ENCODE assay signal across 13 cellular contexts in genomic region chr7:13414661-13415105, GRCh38.
DNase-seq lines count a peak whose midpoint lies in the region; ATAC-seq, FAIRE-seq and TF ChIP-seq lines count a peak whose summit lies in the region.
"Had no signal": no experiment of that assay in that cellular context is flagged by ENCODE, and none has a peak within 500 bp of the region (broad histone marks: within the 10 kb centered on the region; RNA-seq: fewer than 3 reads in every experiment).

No MANE protein-coding gene starts in this region.

- ATAC-seq in A549 (no peak), right cardiac atrium (peak; percentile 28 to 80)

- FAIRE-seq in A549 (lab: Jason Lieb, UNC): no peak
- no peak for FAIRE-seq in astrocyte (lab: Jason Lieb, UNC)
- FAIRE-seq in kidney (lab: Jason Lieb, UNC): no peak
- FAIRE-seq: colon had no signal

- H4K20me1 ChIP-seq in astrocyte (ENCODE audit: insufficient read depth, low read length): no peaks in the 10 kb centered on the region

- H3K4me2 ChIP-seq in A549 (no peak overlapping the region), astrocyte (ENCODE audit: low read length) (peak overlapping the region; percentile 27)

- H3K27me3 ChIP-seq in astrocyte (ENCODE audit: insufficient read depth, low read length) (no peaks in the 10 kb centered on the region), right cardiac atrium (ENCODE audit: control insufficient read depth, insufficient read depth) (no peaks in the 10 kb centered on the region)

- no peaks in the 10 kb centered on the region for H3K36me3 ChIP-seq in astrocyte (ENCODE audit: insufficient read depth, low read length)
- no peaks in the 10 kb centered on the region for H3K36me3 ChIP-seq in kidney (ENCODE audit: control insufficient read depth in 1 of 2, insufficient read depth in 2 of 2, low read length in 2 of 2)

- H3K36me3 Mint-ChIP-seq in astrocyte (ENCODE audit: low read depth, unreplicated experiment) (no peaks in the 10 kb centered on the region), HFFc6 (ENCODE audit: low read depth) (no peaks in the 10 kb centered on the region), CD14-positive monocyte (no peaks in the 10 kb centered on the region)

- H3K9ac ChIP-seq in astrocyte (ENCODE audit: low read length): no peak overlapping the region
- no peak overlapping the region for H3K9ac ChIP-seq in kidney (ENCODE audit: low read length in 2 of 2)

- intact Hi-C loops in right cardiac atrium (cut with DNase I) (no loop called here), kidney (cut with DNase I) (no loop called here), CD14-positive monocyte (cut with micrococcal nuclease) (no loop called here)

- H3K9me3 ChIP-seq in A549 (no peaks in the 10 kb centered on the region), astrocyte (ENCODE audit: insufficient read depth, low read depth, low read length) (no peaks in the 10 kb centered on the region), right cardiac atrium (ENCODE audit: control insufficient read depth, low read length) (no peaks in the 10 kb centered on the region), kidney (ENCODE audit: control insufficient read depth in 1 of 2, low read length in 2 of 2) (no peaks in the 10 kb centered on the region)

- WGBS in A549 (ENCODE audit: missing lambda C conversion rate): 3% methylated on average over 5 of the region's 5 CpGs
- WGBS in right cardiac atrium: 54% methylated on average over 5 of the region's 5 CpGs

- CTCF ChIA-PET in A549 (lab: Yijun Ruan, JAX): no interaction called here

- H3K9me3 Mint-ChIP-seq in astrocyte (ENCODE audit: unreplicated experiment) (peaks cover 3% of the 10 kb centered on the region), HFFc6 (peaks cover 19% of the 10 kb centered on the region), CD14-positive monocyte (peaks cover 0 to 7% (median 2%) of the 10 kb centered on the region in 7 donors)

- DNase-seq in A549 (ENCODE audit: low read depth in 1 of 2, low spot score in 1 of 2) (no peak), LHCN-M2 (ENCODE audit: low read depth) (peak; percentile 45), astrocyte (ENCODE audit: low read depth) (peak; percentile 54), right cardiac atrium (no peak), HFFc6 (no peak), kidney (no peak), activated gamma-delta T cell treated with Interleukin-2 at 50 U/mL for 16 hours (no peak), CD14-positive monocyte (ENCODE audit: low spot score) (no peak)
- DNase-seq: activated CD4-positive, alpha-beta T cell treated with anti-CD3 and anti-CD28 coated beads for 1 hour; EL had no signal

- TF ChIP-seq POLR2A in A549 (IDR thresholded peaks at IDR 0.05; ENCODE audit: low read length): no peak

- no peak for TF ChIP-seq RAD21 in A549 (conservative IDR thresholded peaks at IDR 0.05 in 1 of 2, IDR thresholded peaks at IDR 0.05 in 1 of 2)

- no peaks in the 10 kb centered on the region for H3K79me2 ChIP-seq in astrocyte (ENCODE audit: insufficient read depth, low read length)

- H3K4me3 ChIP-seq in A549: no peak overlapping the region
- no peak overlapping the region for H3K4me3 ChIP-seq in astrocyte (ENCODE audit: insufficient read depth, low read depth, low read length)
- H3K4me3 ChIP-seq in right cardiac atrium (ENCODE audit: low read length): peak overlapping the region; percentile 44
- no peak overlapping the region for H3K4me3 ChIP-seq in kidney (ENCODE audit: low read length in 2 of 2)
- H3K4me3 ChIP-seq: SK-N-MC had no signal

- no peak for TF ChIP-seq EP300 in A549 (IDR thresholded peaks at IDR 0.05)

- no peak overlapping the region for H3K27ac Mint-ChIP-seq in astrocyte (ENCODE audit: unreplicated experiment)
- no peak overlapping the region for H3K27ac Mint-ChIP-seq in HFFc6
- H3K27ac Mint-ChIP-seq in CD14-positive monocyte: no peak overlapping the region
- H3K27ac Mint-ChIP-seq: B cell had no signal

- H2AFZ ChIP-seq in astrocyte (ENCODE audit: low read depth, low read length): no peak overlapping the region

- no peak overlapping the region for H3K4me3 Mint-ChIP-seq in astrocyte (ENCODE audit: unreplicated experiment)
- H3K4me3 Mint-ChIP-seq in HFFc6: no peak overlapping the region
- no peak overlapping the region for H3K4me3 Mint-ChIP-seq in CD14-positive monocyte
- H3K4me3 Mint-ChIP-seq: B cell had no signal

- H3K4me1 ChIP-seq in A549 (no peaks in the 10 kb centered on the region), astrocyte (ENCODE audit: insufficient read depth, low read length) (peaks cover 3% of the 10 kb centered on the region), right cardiac atrium (ENCODE audit: control insufficient read depth, insufficient read depth, low read length) (no peaks in the 10 kb centered on the region), kidney (ENCODE audit: control insufficient read depth in 1 of 2, insufficient read depth in 1 of 2, low read depth in 1 of 2, low read length in 2 of 2) (no peaks in the 10 kb centered on the region)

- no peaks in the 10 kb centered on the region for H3K27me3 Mint-ChIP-seq in astrocyte (ENCODE audit: low read depth, unreplicated experiment)
- H3K27me3 Mint-ChIP-seq in HFFc6 (ENCODE audit: insufficient read depth): no peaks in the 10 kb centered on the region; the same call in 1 of the 2 replicates
- H3K27me3 Mint-ChIP-seq in CD14-positive monocyte (ENCODE audit: low read depth in 3 of 3): no peaks in the 10 kb centered on the region
- H3K27me3 Mint-ChIP-seq: B cell had no signal

- H3K4me1 Mint-ChIP-seq in astrocyte (ENCODE audit: low read depth, unreplicated experiment): peaks cover 5% of the 10 kb centered on the region
- no peaks in the 10 kb centered on the region for H3K4me1 Mint-ChIP-seq in HFFc6 (ENCODE audit: low read depth)
- H3K4me1 Mint-ChIP-seq in CD14-positive monocyte: no peaks in the 10 kb centered on the region
- H3K4me1 Mint-ChIP-seq: B cell had no signal

- H3K27ac ChIP-seq in A549: no peak overlapping the region
- no peak overlapping the region for H3K27ac ChIP-seq in astrocyte (ENCODE audit: low read depth, low read length)
- H3K27ac ChIP-seq in right cardiac atrium (ENCODE audit: low read length): no peak overlapping the region
- no peak overlapping the region for H3K27ac ChIP-seq in kidney (ENCODE audit: low read depth in 2 of 2, low read length in 2 of 2)
- H3K27ac ChIP-seq: SK-N-MC had no signal

- POLR2A ChIA-PET in A549 (lab: Yijun Ruan, JAX): no interaction called here

- TF ChIP-seq CTCF in A549 (IDR thresholded peaks at IDR 0.05): no peak
- TF ChIP-seq CTCF in astrocyte (IDR thresholded peaks at IDR 0.05; ENCODE audit: insufficient read depth, low read depth, low read length): no peak
- no peak for TF ChIP-seq CTCF in HFFc6 (IDR thresholded peaks at IDR 0.05)
- TF ChIP-seq CTCF in kidney (IDR thresholded peaks at IDR 0.05; ENCODE audit: borderline replicate concordance, extremely low read depth, insufficient read depth): no peak
- TF ChIP-seq CTCF in CD14-positive monocyte (IDR thresholded peaks at IDR 0.05): no peak

TF ChIP-seq in A549, 52 proteins besides CTCF, POLR2A, EP300 and RAD21:
- TF ChIP-seq SMC3 (IDR thresholded peaks at IDR 0.05): no peak
- peak; percentile 76 for TF ChIP-seq MAFK (IDR thresholded peaks at IDR 0.05; ENCODE audit: partially characterized antibody)

Comparison
In these comparisons a context has a peak if more than half of its experiments do, and no peak if none do; other contexts are left out.
1. ATAC-seq: peak in right cardiac atrium (2 of 2); none in A549 (0 of 2).
2. DNase-seq: peak in LHCN-M2 (single experiment) and astrocyte (single experiment); none in A549 (0 of 2), right cardiac atrium (0 of 3), HFFc6 (single experiment), kidney (single experiment), activated gamma-delta T cell treated with Interleukin-2 at 50 U/mL for 16 hours (single experiment) and CD14-positive monocyte (single experiment).